In genomic region chr15:101654624-101655337, GRCh38 we compare ENCODE assay signal across 8 cellular contexts. TPM values are rescaled to one million over a fixed set of nuclear protein-coding genes. Genes with fewer than 3 reads are reported as not detected.
DNase-seq lines count a peak whose midpoint lies in the region; ATAC-seq and TF ChIP-seq lines count a peak whose summit lies in the region.
"Not testable (repeated sequence)": the region's sequence is repeated elsewhere in the genome, so short reads cannot be mapped to it uniquely, and the experiment has no call there.

No MANE protein-coding gene starts in this region.

- POLR2A ChIA-PET in T-cell (lab: Charles Lee): not testable (repeated sequence)

- not testable (repeated sequence) for H3K36me3 ChIP-seq in ACC112 (ENCODE audit: insufficient read depth, low read length); GM06990 (ENCODE audit: control insufficient read depth, insufficient read depth, low read length); OCI-LY1 (ENCODE audit: insufficient read depth, low read length)

- H3K9ac ChIP-seq in OCI-LY1 (ENCODE audit: low read length): not testable (repeated sequence)

- not testable (repeated sequence) for H3K27me3 Mint-ChIP-seq in T-cell; brain; nephron (ENCODE audit: low read depth)

- H3K4me2 ChIP-seq in OCI-LY1 (ENCODE audit: low read length): not testable (repeated sequence)

- peak overlapping the region; percentile 53 for H2AFZ ChIP-seq in ACC112 (ENCODE audit: low read length, unreplicated experiment)
- H2AFZ ChIP-seq in OCI-LY1 (ENCODE audit: low read length): not testable (repeated sequence)

- H3K9me2 ChIP-seq in OCI-LY1 (ENCODE audit: low read depth, low read length): not testable (repeated sequence)

- H3K27me3 ChIP-seq in ACC112 (ENCODE audit: insufficient read depth, low read length); GM06990 (replicated peaks; ENCODE audit: control insufficient read depth, insufficient read depth, low read length); OCI-LY1 (ENCODE audit: insufficient read depth, low read length): not testable (repeated sequence)

- H3K4me1 ChIP-seq in ACC112 (ENCODE audit: control insufficient read depth, insufficient read depth, low read length, unreplicated experiment): peaks cover 27% of the 10 kb centered on the region
- peaks cover 35% of the 10 kb centered on the region for H3K4me1 ChIP-seq in OCI-LY1 (ENCODE audit: insufficient read depth, low read length, severe bottlenecking)

- TF ChIP-seq CTCF in GM06990 (IDR thresholded peaks at IDR 0.05; ENCODE audit: insufficient read depth, low read length, poor library complexity, severe bottlenecking) (peak; percentile 59), OCI-LY1 (IDR thresholded peaks at IDR 0.05; ENCODE audit: low read length) (peak; percentile 73), brain (conservative IDR thresholded peaks at IDR 0.05) (peak in 1 of 2 experiments; percentile 18)
- not testable (repeated sequence) for TF ChIP-seq CTCF in nephron (IDR thresholded peaks at IDR 0.05; ENCODE audit: unreplicated experiment in 3 of 3)

- H3K79me2 ChIP-seq in ACC112 (ENCODE audit: control insufficient read depth, insufficient read depth, low read length, unreplicated experiment) (peaks cover 35% of the 10 kb centered on the region), OCI-LY1 (ENCODE audit: insufficient read depth, low read length) (peaks cover 20% of the 10 kb centered on the region)

- H3K36me3 Mint-ChIP-seq in T-cell; brain; nephron (ENCODE audit: low read depth): not testable (repeated sequence)

- peak; percentile 19 for DNase-seq in GM06990 (ENCODE audit: extremely low read depth, insufficient read length)
- peak; percentile 55 for DNase-seq in HT-29 (ENCODE audit: low spot score)
- peak in 2 of 34 experiments; percentile 5 to 23 for DNase-seq in T-cell
- peak; percentile 25 for DNase-seq in activated T-cell treated with anti-CD3 and anti-CD28 coated beads, Interleukin-2, amount 50 U/mL, for 1 hour

- not testable (repeated sequence) for H3K4me3 ChIP-seq in ACC112 (ENCODE audit: low read depth, low read length); GM06990 (replicated peaks; ENCODE audit: low read depth, low read length); OCI-LY1 (ENCODE audit: low read depth, low read length, poor library complexity, severe bottlenecking)

- not testable (repeated sequence) for ATAC-seq in T-cell (replicated peaks in 1 of 4)

- peaks cover 17 to 34% (median 30%) of the 10 kb centered on the region in 3 donors for H3K4me1 Mint-ChIP-seq in T-cell
- peaks cover 33% of the 10 kb centered on the region for H3K4me1 Mint-ChIP-seq in brain
- peaks cover 15% of the 10 kb centered on the region for H3K4me1 Mint-ChIP-seq in nephron

- H3F3A ChIP-seq in OCI-LY1 (ENCODE audit: insufficient read depth, low read length): not testable (repeated sequence)

- H3K4me3 Mint-ChIP-seq in T-cell (peak overlapping the region; percentile 1 to 40 (median 39)), brain (peak overlapping the region in 4 of 5 experiments; percentile 44 to 77 (median 64)), nephron (peak overlapping the region; percentile 48 to 83 (median 76))

- H3K27ac Mint-ChIP-seq in T-cell (peak overlapping the region; percentile 35 to 55), brain (peak overlapping the region in 2 of 5 experiments; percentile 57 to 82), nephron (peak overlapping the region in 2 of 3 experiments; percentile 53 to 68)

- H4K20me1 ChIP-seq in OCI-LY1 (ENCODE audit: insufficient read depth, low read length): not testable (repeated sequence)

- H3K27ac ChIP-seq in ACC112 (ENCODE audit: low read depth, low read length): peak overlapping the region; percentile 86
- H3K27ac ChIP-seq in OCI-LY1 (ENCODE audit: low read depth, low read length, poor library complexity, severe bottlenecking): not testable (repeated sequence)

- H3K9me3 Mint-ChIP-seq in T-cell, brain, nephron: not testable (repeated sequence)

- not testable (repeated sequence) for H3K9me3 ChIP-seq in OCI-LY1 (ENCODE audit: low read length)

- CTCF ChIA-PET in T-cell (lab: Charles Lee): interaction anchor here (0.6 to 0.7 kb wide), 2 partner anchors 365 to 368 kb away, joined by 3 read pairs; no protein-coding TSS in a partner anchor

RNA-seq across cellular contexts. Expression of gene TM2D3, which starts 2.6 kb away (rescaled TPM):
- 21.0 and 23.9 TPM in 2 replicates for total RNA-seq in HT-29 (2014; rRNA removed; shearing (Covaris generic))
- total RNA-seq in T-cell: 10 to 100 TPM; 55.7 to 96.9 (median 64.6) TPM
- 42.6 TPM for polyA plus RNA-seq in brain (ENCODE audit: insufficient read depth, low read depth, low replicate concordance)
